In genomic region chr6:31580446-31580755, GRCh38 we compare ENCODE assay signal across 8 cellular contexts. TPM values are rescaled to one million over a fixed set of nuclear protein-coding genes. Genes with fewer than 3 reads are reported as not detected.
A peak's percentile ranks its signal among the peaks of the same experiment; 100 is the strongest.
DNase-seq lines count a peak whose midpoint lies in the region; ATAC-seq and TF ChIP-seq lines count a peak whose summit lies in the region.

No MANE protein-coding gene starts in this region.

- no peak for TF ChIP-seq POLR2A in testis (IDR thresholded peaks at IDR 0.05)

- peaks cover 4% of the 10 kb centered on the region for H3K27me3 ChIP-seq in adipocyte (replicated peaks; ENCODE audit: control insufficient read depth, insufficient read depth, low read length)
- H3K27me3 ChIP-seq in liver (ENCODE audit: control insufficient read depth in 4 of 4, insufficient read depth in 4 of 4, low read length in 3 of 4) = no peaks in the 10 kb centered on the region
- H3K27me3 ChIP-seq in testis = no peaks in the 10 kb centered on the region

- H3K9ac ChIP-seq in adipocyte (ENCODE audit: low read length) = peak overlapping the region; percentile 96
- H3K9ac ChIP-seq in liver (ENCODE audit: low read depth in 1 of 2, low read length in 2 of 2) = peak overlapping the region in 1 of 2 donors; percentile 47

- WGBS in liver = 38% methylated on average over 13 of the region's 13 CpGs
- 31 to 38% methylated on average over 11 to 13 of the region's 13 CpGs for WGBS in testis, 2 donors

- H3K4me3 ChIP-seq in adipocyte (ENCODE audit: low read length) (peak overlapping the region; percentile 96), liver (ENCODE audit: low read depth in 1 of 3, low read length in 3 of 3) (peak overlapping the region in 2 of 3 donors; percentile 74 to 78), testis (peak overlapping the region; percentile 59 to 60)

- ATAC-seq in HG02884 (IDR thresholded peaks at IDR 0.05; ENCODE audit: unreplicated experiment) = no peak

- peak; percentile 74 for DNase-seq in activated CD8-positive, alpha-beta memory T cell treated with anti-CD3 and anti-CD28 coated beads for 24 hours
- no peak for DNase-seq in activated CD8-positive, alpha-beta memory T cell treated with anti-CD3 and anti-CD28 coated beads, Interleukin-2, amount 50 U/mL, for 48 hours
- no peak for DNase-seq in adipocyte (ENCODE audit: low read depth)
- no peak for DNase-seq in testis
- DNase-seq in nucleus accumbens (lab: John Stamatoyannopoulos, UW) = no peak
- DNase-seq in HUDEP-2 (lab: John Stamatoyannopoulos, UW; ENCODE audit: unreplicated experiment in 76 of 76) = no peak

- no peak for TF ChIP-seq RAD21 in liver (IDR thresholded peaks at IDR 0.05)

- H3K9me3 ChIP-seq in adipocyte (ENCODE audit: control insufficient read depth, low read length) = no peaks in the 10 kb centered on the region
- no peaks in the 10 kb centered on the region for H3K9me3 ChIP-seq in liver (ENCODE audit: control insufficient read depth in 4 of 4, low read length in 3 of 4)
- H3K9me3 ChIP-seq in testis = no peaks in the 10 kb centered on the region

- TF ChIP-seq CTCF in liver (IDR thresholded peaks at IDR 0.05; ENCODE audit: low read depth, low read length, missing input control) = no peak
- TF ChIP-seq CTCF in testis (IDR thresholded peaks at IDR 0.05) = no peak

- no peaks in the 10 kb centered on the region for H3K36me3 ChIP-seq in adipocyte (ENCODE audit: control insufficient read depth, insufficient read depth, low read length, severe bottlenecking)
- H3K36me3 ChIP-seq in liver (ENCODE audit: control insufficient read depth in 4 of 4, insufficient read depth in 3 of 4, low read depth in 1 of 4, low read length in 3 of 4) = no peaks in the 10 kb centered on the region
- H3K36me3 ChIP-seq in testis (ENCODE audit: low read depth, missing control alignments) = no peaks in the 10 kb centered on the region

- intact Hi-C loops in testis (cut with DNase I; ENCODE audit: low total_unique reads) = no loop called here

- H3K27ac ChIP-seq in liver (ENCODE audit: low read depth in 1 of 2, low read length in 2 of 2) (peak overlapping the region; percentile 63 to 73), testis (peak overlapping the region; percentile 4 to 60)

- peaks cover 11% of the 10 kb centered on the region for H3K4me1 ChIP-seq in adipocyte (ENCODE audit: control insufficient read depth, insufficient read depth, low read length)
- peaks cover 0 to 16% (median 6%) of the 10 kb centered on the region in 4 donors for H3K4me1 ChIP-seq in liver (ENCODE audit: control insufficient read depth in 4 of 4, insufficient read depth in 4 of 4, low read length in 3 of 4)
- no peaks in the 10 kb centered on the region for H3K4me1 ChIP-seq in testis

TF ChIP-seq in liver, 16 proteins besides CTCF, POLR2A, EP300 and RAD21:
- TF ChIP-seq, protein P1, sequence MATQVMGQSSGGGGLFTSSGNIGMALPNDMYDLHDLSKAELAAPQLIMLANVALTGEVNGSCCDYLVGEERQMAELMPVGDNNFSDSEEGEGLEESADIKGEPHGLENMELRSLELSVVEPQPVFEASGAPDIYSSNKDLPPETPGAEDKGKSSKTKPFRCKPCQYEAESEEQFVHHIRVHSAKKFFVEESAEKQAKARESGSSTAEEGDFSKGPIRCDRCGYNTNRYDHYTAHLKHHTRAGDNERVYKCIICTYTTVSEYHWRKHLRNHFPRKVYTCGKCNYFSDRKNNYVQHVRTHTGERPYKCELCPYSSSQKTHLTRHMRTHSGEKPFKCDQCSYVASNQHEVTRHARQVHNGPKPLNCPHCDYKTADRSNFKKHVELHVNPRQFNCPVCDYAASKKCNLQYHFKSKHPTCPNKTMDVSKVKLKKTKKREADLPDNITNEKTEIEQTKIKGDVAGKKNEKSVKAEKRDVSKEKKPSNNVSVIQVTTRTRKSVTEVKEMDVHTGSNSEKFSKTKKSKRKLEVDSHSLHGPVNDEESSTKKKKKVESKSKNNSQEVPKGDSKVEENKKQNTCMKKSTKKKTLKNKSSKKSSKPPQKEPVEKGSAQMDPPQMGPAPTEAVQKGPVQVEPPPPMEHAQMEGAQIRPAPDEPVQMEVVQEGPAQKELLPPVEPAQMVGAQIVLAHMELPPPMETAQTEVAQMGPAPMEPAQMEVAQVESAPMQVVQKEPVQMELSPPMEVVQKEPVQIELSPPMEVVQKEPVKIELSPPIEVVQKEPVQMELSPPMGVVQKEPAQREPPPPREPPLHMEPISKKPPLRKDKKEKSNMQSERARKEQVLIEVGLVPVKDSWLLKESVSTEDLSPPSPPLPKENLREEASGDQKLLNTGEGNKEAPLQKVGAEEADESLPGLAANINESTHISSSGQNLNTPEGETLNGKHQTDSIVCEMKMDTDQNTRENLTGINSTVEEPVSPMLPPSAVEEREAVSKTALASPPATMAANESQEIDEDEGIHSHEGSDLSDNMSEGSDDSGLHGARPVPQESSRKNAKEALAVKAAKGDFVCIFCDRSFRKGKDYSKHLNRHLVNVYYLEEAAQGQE (IDR thresholded peaks at IDR 0.05) = no peak
- no peak for TF ChIP-seq EGR1 (IDR thresholded peaks at IDR 0.05; ENCODE audit: low read depth in 2 of 2)
- TF ChIP-seq NR2F2 (IDR thresholded peaks at IDR 0.05) = no peak
- no peak for TF ChIP-seq GABPA (IDR thresholded peaks at IDR 0.05 in 1 of 2, conservative IDR thresholded peaks at IDR 0.05 in 1 of 2)
- TF ChIP-seq YY1 (IDR thresholded peaks at IDR 0.05) = no peak
- TF ChIP-seq TAF1 (conservative IDR thresholded peaks at IDR 0.05) = no peak
- TF ChIP-seq ZBTB33 (IDR thresholded peaks at IDR 0.05) = no peak
- TF ChIP-seq HNF4G (IDR thresholded peaks at IDR 0.05) = no peak
- TF ChIP-seq HNF4A (conservative IDR thresholded peaks at IDR 0.05) = no peak
- TF ChIP-seq, protein P2, sequence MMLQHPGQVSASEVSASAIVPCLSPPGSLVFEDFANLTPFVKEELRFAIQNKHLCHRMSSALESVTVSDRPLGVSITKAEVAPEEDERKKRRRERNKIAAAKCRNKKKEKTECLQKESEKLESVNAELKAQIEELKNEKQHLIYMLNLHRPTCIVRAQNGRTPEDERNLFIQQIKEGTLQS (IDR thresholded peaks at IDR 0.05) = no peak
- TF ChIP-seq JUND (IDR thresholded peaks at IDR 0.05) = no peak
- TF ChIP-seq FOXA1 (IDR thresholded peaks at IDR 0.05) = no peak
- no peak for TF ChIP-seq RXRA (IDR thresholded peaks at IDR 0.05)
- TF ChIP-seq, protein P3, sequence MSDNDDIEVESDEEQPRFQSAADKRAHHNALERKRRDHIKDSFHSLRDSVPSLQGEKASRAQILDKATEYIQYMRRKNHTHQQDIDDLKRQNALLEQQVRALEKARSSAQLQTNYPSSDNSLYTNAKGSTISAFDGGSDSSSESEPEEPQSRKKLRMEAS (IDR thresholded peaks at IDR 0.05) = no peak
- no peak for TF ChIP-seq SP1 (IDR thresholded peaks at IDR 0.05)
- TF ChIP-seq FOXA2 (IDR thresholded peaks at IDR 0.05) = no peak

RNA-seq across cellular contexts. Expression of gene LTB, which starts 1.8 kb away (rescaled TPM):
- total RNA-seq in liver (1 to 10 TPM in 1 of 2 donors, under 1 TPM in 1; 0.67 to 5.3 TPM), testis (1 to 10 TPM in 1 of 2 donors, not detected in 1; 2.0 TPM)
- polyA plus RNA-seq in liver (1 to 10 TPM; 1.4 to 1.7 TPM), testis (ENCODE audit: insufficient read depth, low read depth, low replicate concordance) (7.2 TPM)

RNA-seq across cellular contexts. Expression of gene TNF, which starts 5.0 kb away (rescaled TPM):
- under 1 TPM; 0.19 to 0.42 TPM for total RNA-seq in liver
- polyA plus RNA-seq in liver = under 1 TPM in 1 of 2 donors, not detected in 1; 0.06 TPM
- under 1 TPM; 0.24 to 0.31 TPM for total RNA-seq in testis
- polyA plus RNA-seq in testis (ENCODE audit: insufficient read depth, low read depth, low replicate concordance) = 1.1 TPM

RNA-seq across cellular contexts. Expression of gene LST1, which starts 5.7 kb away (rescaled TPM):
- 10 to 100 TPM; 10.4 to 24.6 TPM for total RNA-seq in liver
- polyA plus RNA-seq in liver = 10 to 100 TPM; 11.6 to 15.3 TPM
- total RNA-seq in testis = 1 to 10 TPM in 1 of 2 donors, under 1 TPM in 1; 0.71 to 1.2 TPM
- 13.0 TPM for polyA plus RNA-seq in testis (ENCODE audit: insufficient read depth, low read depth, low replicate concordance)

RNA-seq across cellular contexts. Expression of gene LTA, which starts 8.3 kb away (rescaled TPM):
- not detected for total RNA-seq in liver
- under 1 TPM in 1 of 2 donors, not detected in 1; 0.05 TPM for polyA plus RNA-seq in liver
- 1 to 10 TPM; 1.3 to 2.6 TPM for total RNA-seq in testis
- 2.0 TPM for polyA plus RNA-seq in testis (ENCODE audit: insufficient read depth, low read depth, low replicate concordance)

RNA-seq across cellular contexts. Expression of gene NCR3, which starts 12.4 kb away (rescaled TPM):
- under 1 TPM in 1 of 2 donors, not detected in 1; 0.42 TPM for total RNA-seq in liver
- polyA plus RNA-seq in liver = under 1 TPM; 0.14 to 0.71 TPM
- total RNA-seq in testis = 1 to 10 TPM in 1 of 2 donors, not detected in 1; 2.6 TPM
- polyA plus RNA-seq in testis (ENCODE audit: insufficient read depth, low read depth, low replicate concordance) = 1.7 TPM

Comparison
In these comparisons a context has a peak if more than half of its experiments do, and no peak if none do; other contexts are left out.
1. RNA of gene LST1, which starts 5.7 kb away (total RNA-seq): 10.4 to 24.6 TPM in liver; 0.71 to 1.2 TPM in testis; every median in the first group is over 4 times any median in the second.
2. Peak in every context shown above with its lines, with median percentiles within 50 percentile points of each other: H3K4me3 ChIP-seq.